ENCODE assay signal across 1 cellular context in the genomic region with DNA sequence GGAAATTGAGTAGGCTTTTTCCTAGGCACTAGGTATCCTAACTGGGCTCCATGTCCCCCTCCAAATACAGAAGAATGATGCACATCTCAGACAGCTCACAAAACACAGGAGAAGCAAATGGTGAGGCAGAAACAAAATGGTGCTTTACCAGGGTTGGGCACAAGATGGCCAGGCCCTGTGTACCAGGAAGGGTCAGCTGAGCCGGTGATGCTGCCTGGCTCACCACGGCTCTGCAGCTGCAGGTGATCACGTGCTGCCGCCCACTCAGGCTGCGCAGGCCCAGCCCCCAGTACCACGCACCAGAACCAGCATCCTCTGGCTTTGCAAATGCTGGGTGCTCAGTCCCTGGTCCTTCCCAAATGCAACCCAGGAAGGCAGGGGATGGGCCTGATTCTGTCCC.
TF ChIP-seq lines count a peak whose summit lies in the region.

No MANE protein-coding gene starts in this region.

TF ChIP-seq in H1, 55 proteins besides CTCF, POLR2A, EP300 and RAD21:
- TF ChIP-seq MAFK (IDR thresholded peaks at IDR 0.05; ENCODE audit: low read depth, low read length) (no peak), RNF2 (IDR thresholded peaks at IDR 0.05; ENCODE audit: borderline replicate concordance, low read depth, low read length, missing control alignments, poor library complexity, severe bottlenecking) (no peak), ZNF274 (IDR thresholded peaks at IDR 0.05; ENCODE audit: borderline replicate concordance, extremely low read depth, low read length) (no peak), CBX8 (IDR thresholded peaks at IDR 0.05; ENCODE audit: borderline replicate concordance, low read depth, low read length) (no peak), SAP30 (IDR thresholded peaks at IDR 0.05; ENCODE audit: insufficient read depth, insufficient replicate concordance, low read length) (no peak), EGR1 (IDR thresholded peaks at IDR 0.05; ENCODE audit: borderline replicate concordance, low read depth, low read length) (peak; percentile 52; the same call in 1 of the 2 replicates), PHF8 (conservative IDR thresholded peaks at IDR 0.05; ENCODE audit: low read depth, low read length) (no peak), BCL11A (IDR thresholded peaks at IDR 0.05; ENCODE audit: low read depth in 2 of 2, low read length in 2 of 2) (no peak), BACH1 (IDR thresholded peaks at IDR 0.05; ENCODE audit: low read length) (no peak), CHD2 (IDR thresholded peaks at IDR 0.05; ENCODE audit: low read length) (no peak), POLR2AphosphoS5 (IDR thresholded peaks at IDR 0.05; ENCODE audit: low read depth, low read length) (no peak), SRF (IDR thresholded peaks at IDR 0.05; ENCODE audit: low read depth, low read length) (no peak), CEBPB (IDR thresholded peaks at IDR 0.05; ENCODE audit: low read depth, low read length) (no peak), KDM4A (IDR thresholded peaks at IDR 0.05; ENCODE audit: low read depth, low read length, severe bottlenecking) (no peak), KDM5A (IDR thresholded peaks at IDR 0.05; ENCODE audit: low read length) (no peak), SIRT6 (IDR thresholded peaks at IDR 0.05; ENCODE audit: low read length) (no peak), YY1 (IDR thresholded peaks at IDR 0.05; ENCODE audit: low read depth, low read length) (peak; percentile 87), CTBP2 (IDR thresholded peaks at IDR 0.05; ENCODE audit: borderline replicate concordance, insufficient read depth, insufficient read length, low read length) (no peak), CBX5 (IDR thresholded peaks at IDR 0.05; ENCODE audit: low read depth, low read length) (no peak), EZH2 (IDR thresholded peaks at IDR 0.05; ENCODE audit: low read depth, low read length, severe bottlenecking) (no peak), JUN (IDR thresholded peaks at IDR 0.05; ENCODE audit: low read depth, low read length) (no peak), SP1 (IDR thresholded peaks at IDR 0.05; ENCODE audit: low read depth, low read length) (no peak), TAF1 (IDR thresholded peaks at IDR 0.05; ENCODE audit: low read depth, low read length) (no peak), ASH2L (IDR thresholded peaks at IDR 0.05; ENCODE audit: low read length) (no peak)
- TF ChIP-seq, protein P1, sequence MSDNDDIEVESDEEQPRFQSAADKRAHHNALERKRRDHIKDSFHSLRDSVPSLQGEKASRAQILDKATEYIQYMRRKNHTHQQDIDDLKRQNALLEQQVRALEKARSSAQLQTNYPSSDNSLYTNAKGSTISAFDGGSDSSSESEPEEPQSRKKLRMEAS (IDR thresholded peaks at IDR 0.05) = 0 out of 2 replicates have a peak, but pooled peaks have one; percentile 22
- TF ChIP-seq, protein P2, sequence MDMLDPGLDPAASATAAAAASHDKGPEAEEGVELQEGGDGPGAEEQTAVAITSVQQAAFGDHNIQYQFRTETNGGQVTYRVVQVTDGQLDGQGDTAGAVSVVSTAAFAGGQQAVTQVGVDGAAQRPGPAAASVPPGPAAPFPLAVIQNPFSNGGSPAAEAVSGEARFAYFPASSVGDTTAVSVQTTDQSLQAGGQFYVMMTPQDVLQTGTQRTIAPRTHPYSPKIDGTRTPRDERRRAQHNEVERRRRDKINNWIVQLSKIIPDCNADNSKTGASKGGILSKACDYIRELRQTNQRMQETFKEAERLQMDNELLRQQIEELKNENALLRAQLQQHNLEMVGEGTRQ (IDR thresholded peaks at IDR 0.05; ENCODE audit: low read length) = peak; percentile 43
- TF ChIP-seq, protein P3, sequence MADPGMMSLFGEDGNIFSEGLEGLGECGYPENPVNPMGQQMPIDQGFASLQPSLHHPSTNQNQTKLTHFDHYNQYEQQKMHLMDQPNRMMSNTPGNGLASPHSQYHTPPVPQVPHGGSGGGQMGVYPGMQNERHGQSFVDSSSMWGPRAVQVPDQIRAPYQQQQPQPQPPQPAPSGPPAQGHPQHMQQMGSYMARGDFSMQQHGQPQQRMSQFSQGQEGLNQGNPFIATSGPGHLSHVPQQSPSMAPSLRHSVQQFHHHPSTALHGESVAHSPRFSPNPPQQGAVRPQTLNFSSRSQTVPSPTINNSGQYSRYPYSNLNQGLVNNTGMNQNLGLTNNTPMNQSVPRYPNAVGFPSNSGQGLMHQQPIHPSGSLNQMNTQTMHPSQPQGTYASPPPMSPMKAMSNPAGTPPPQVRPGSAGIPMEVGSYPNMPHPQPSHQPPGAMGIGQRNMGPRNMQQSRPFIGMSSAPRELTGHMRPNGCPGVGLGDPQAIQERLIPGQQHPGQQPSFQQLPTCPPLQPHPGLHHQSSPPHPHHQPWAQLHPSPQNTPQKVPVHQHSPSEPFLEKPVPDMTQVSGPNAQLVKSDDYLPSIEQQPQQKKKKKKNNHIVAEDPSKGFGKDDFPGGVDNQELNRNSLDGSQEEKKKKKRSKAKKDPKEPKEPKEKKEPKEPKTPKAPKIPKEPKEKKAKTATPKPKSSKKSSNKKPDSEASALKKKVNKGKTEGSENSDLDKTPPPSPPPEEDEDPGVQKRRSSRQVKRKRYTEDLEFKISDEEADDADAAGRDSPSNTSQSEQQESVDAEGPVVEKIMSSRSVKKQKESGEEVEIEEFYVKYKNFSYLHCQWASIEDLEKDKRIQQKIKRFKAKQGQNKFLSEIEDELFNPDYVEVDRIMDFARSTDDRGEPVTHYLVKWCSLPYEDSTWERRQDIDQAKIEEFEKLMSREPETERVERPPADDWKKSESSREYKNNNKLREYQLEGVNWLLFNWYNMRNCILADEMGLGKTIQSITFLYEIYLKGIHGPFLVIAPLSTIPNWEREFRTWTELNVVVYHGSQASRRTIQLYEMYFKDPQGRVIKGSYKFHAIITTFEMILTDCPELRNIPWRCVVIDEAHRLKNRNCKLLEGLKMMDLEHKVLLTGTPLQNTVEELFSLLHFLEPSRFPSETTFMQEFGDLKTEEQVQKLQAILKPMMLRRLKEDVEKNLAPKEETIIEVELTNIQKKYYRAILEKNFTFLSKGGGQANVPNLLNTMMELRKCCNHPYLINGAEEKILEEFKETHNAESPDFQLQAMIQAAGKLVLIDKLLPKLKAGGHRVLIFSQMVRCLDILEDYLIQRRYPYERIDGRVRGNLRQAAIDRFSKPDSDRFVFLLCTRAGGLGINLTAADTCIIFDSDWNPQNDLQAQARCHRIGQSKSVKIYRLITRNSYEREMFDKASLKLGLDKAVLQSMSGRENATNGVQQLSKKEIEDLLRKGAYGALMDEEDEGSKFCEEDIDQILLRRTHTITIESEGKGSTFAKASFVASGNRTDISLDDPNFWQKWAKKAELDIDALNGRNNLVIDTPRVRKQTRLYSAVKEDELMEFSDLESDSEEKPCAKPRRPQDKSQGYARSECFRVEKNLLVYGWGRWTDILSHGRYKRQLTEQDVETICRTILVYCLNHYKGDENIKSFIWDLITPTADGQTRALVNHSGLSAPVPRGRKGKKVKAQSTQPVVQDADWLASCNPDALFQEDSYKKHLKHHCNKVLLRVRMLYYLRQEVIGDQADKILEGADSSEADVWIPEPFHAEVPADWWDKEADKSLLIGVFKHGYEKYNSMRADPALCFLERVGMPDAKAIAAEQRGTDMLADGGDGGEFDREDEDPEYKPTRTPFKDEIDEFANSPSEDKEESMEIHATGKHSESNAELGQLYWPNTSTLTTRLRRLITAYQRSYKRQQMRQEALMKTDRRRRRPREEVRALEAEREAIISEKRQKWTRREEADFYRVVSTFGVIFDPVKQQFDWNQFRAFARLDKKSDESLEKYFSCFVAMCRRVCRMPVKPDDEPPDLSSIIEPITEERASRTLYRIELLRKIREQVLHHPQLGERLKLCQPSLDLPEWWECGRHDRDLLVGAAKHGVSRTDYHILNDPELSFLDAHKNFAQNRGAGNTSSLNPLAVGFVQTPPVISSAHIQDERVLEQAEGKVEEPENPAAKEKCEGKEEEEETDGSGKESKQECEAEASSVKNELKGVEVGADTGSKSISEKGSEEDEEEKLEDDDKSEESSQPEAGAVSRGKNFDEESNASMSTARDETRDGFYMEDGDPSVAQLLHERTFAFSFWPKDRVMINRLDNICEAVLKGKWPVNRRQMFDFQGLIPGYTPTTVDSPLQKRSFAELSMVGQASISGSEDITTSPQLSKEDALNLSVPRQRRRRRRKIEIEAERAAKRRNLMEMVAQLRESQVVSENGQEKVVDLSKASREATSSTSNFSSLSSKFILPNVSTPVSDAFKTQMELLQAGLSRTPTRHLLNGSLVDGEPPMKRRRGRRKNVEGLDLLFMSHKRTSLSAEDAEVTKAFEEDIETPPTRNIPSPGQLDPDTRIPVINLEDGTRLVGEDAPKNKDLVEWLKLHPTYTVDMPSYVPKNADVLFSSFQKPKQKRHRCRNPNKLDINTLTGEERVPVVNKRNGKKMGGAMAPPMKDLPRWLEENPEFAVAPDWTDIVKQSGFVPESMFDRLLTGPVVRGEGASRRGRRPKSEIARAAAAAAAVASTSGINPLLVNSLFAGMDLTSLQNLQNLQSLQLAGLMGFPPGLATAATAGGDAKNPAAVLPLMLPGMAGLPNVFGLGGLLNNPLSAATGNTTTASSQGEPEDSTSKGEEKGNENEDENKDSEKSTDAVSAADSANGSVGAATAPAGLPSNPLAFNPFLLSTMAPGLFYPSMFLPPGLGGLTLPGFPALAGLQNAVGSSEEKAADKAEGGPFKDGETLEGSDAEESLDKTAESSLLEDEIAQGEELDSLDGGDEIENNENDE (IDR thresholded peaks at IDR 0.05; ENCODE audit: insufficient replicate concordance, low read length) = no peak
- TF ChIP-seq, protein P4, sequence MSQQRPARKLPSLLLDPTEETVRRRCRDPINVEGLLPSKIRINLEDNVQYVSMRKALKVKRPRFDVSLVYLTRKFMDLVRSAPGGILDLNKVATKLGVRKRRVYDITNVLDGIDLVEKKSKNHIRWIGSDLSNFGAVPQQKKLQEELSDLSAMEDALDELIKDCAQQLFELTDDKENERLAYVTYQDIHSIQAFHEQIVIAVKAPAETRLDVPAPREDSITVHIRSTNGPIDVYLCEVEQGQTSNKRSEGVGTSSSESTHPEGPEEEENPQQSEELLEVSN (IDR thresholded peaks at IDR 0.05) = 0 out of 2 replicates have a peak, but pooled peaks have one; percentile 23
